ENCODE assay signal across 1 cellular context in genomic region chr6:142146828-142147662, GRCh38.
TF ChIP-seq lines count a peak whose summit lies in the region.

Gene NMBR, minus strand, starts transcription at chr6:142147122. Its CDS starts 58,464 bp downstream, at chr6:142088658.
Gene VTA1, plus strand, starts transcription at chr6:142147263. Its CDS starts 25 bp downstream, at chr6:142147288.

TF ChIP-seq in HepG2, 621 proteins besides CTCF, POLR2A, EP300 and RAD21 (continued from another document and continues in another):
- TF ChIP-seq PBX2 (CRISPR knock-in tag; IDR thresholded peaks at IDR 0.05) = no peak
- TF ChIP-seq RBM39 (IDR thresholded peaks at IDR 0.05; ENCODE audit: low read depth, low read length, poor library complexity, severe bottlenecking) = peak; percentile 63
- TF ChIP-seq ATF1 (CRISPR knock-in tag; IDR thresholded peaks at IDR 0.05) = peak; percentile 90
- no peak for TF ChIP-seq ZNF383 (CRISPR knock-in tag; IDR thresholded peaks at IDR 0.05; ENCODE audit: borderline replicate concordance)
- TF ChIP-seq ZNF547 (CRISPR knock-in tag; IDR thresholded peaks at IDR 0.05) = peak; percentile 90
- TF ChIP-seq ZNF333 (CRISPR knock-in tag; IDR thresholded peaks at IDR 0.05; ENCODE audit: borderline replicate concordance) = no peak; the same call in 1 of the 2 replicates
- TF ChIP-seq NR1H2 (CRISPR knock-in tag; IDR thresholded peaks at IDR 0.05; ENCODE audit: borderline replicate concordance, low read depth) = no peak
- no peak for TF ChIP-seq SNAI1 (CRISPR knock-in tag; IDR thresholded peaks at IDR 0.05; ENCODE audit: borderline replicate concordance)
- peak; percentile 82; the same call in 1 of the 2 replicates for TF ChIP-seq ARNT2 (CRISPR knock-in tag; IDR thresholded peaks at IDR 0.05; ENCODE audit: low read depth)
- no peak for TF ChIP-seq MLXIP (CRISPR knock-in tag; IDR thresholded peaks at IDR 0.05; ENCODE audit: borderline replicate concordance)
- peak; percentile 75; the same call in 1 of the 2 replicates for TF ChIP-seq GPN1 (CRISPR knock-in tag; IDR thresholded peaks at IDR 0.05; ENCODE audit: borderline replicate concordance)
- TF ChIP-seq PPARG (CRISPR knock-in tag; conservative IDR thresholded peaks at IDR 0.05) = peak; percentile 78
- TF ChIP-seq YY1 (IDR thresholded peaks at IDR 0.05; ENCODE audit: insufficient read depth, insufficient replicate concordance, low read depth, low read length) = peak; percentile 95
- peak; percentile 99 for TF ChIP-seq SALL1 (CRISPR knock-in tag; IDR thresholded peaks at IDR 0.05)
- no peak for TF ChIP-seq PREB (CRISPR knock-in tag; IDR thresholded peaks at IDR 0.05)
- no peak for TF ChIP-seq PHB2 (IDR thresholded peaks at IDR 0.05; ENCODE audit: partially characterized antibody)
- peak; percentile 88 for TF ChIP-seq RNF2 (conservative IDR thresholded peaks at IDR 0.05; ENCODE audit: low read depth)
- no peak for TF ChIP-seq AGO1 (IDR thresholded peaks at IDR 0.05; ENCODE audit: low read depth, low read length, poor library complexity, severe bottlenecking)
- TF ChIP-seq MLX (CRISPR knock-in tag; IDR thresholded peaks at IDR 0.05) = peak; percentile 78
- no peak for TF ChIP-seq CERS6 (CRISPR knock-in tag; IDR thresholded peaks at IDR 0.05)
- peak; percentile 97; the same call in 1 of the 2 replicates for TF ChIP-seq ZMAT3 (CRISPR knock-in tag; conservative IDR thresholded peaks at IDR 0.05)
- TF ChIP-seq MAFG (CRISPR knock-in tag; IDR thresholded peaks at IDR 0.05) = no peak
- peak; percentile 90; the same call in 1 of the 2 replicates for TF ChIP-seq ZNF44 (CRISPR knock-in tag; IDR thresholded peaks at IDR 0.05)
- peak; percentile 95 for TF ChIP-seq MYC (CRISPR knock-in tag; IDR thresholded peaks at IDR 0.05; ENCODE audit: borderline replicate concordance)
- peak; percentile 49; the same call in 1 of the 2 replicates for TF ChIP-seq SIX4 (CRISPR knock-in tag; IDR thresholded peaks at IDR 0.05)
- peak; percentile 95 for TF ChIP-seq MIXL1 (CRISPR knock-in tag; IDR thresholded peaks at IDR 0.05)
- peak; percentile 73 for TF ChIP-seq HMG20B (CRISPR knock-in tag; conservative IDR thresholded peaks at IDR 0.05)
- no peak for TF ChIP-seq ISX (CRISPR knock-in tag; conservative IDR thresholded peaks at IDR 0.05)
- TF ChIP-seq RELA (CRISPR knock-in tag; IDR thresholded peaks at IDR 0.05) = no peak
- TF ChIP-seq FOXC1 (CRISPR knock-in tag; IDR thresholded peaks at IDR 0.05; ENCODE audit: borderline replicate concordance) = peak; percentile 99
- peak; percentile 39; the same call in 1 of the 2 replicates for TF ChIP-seq PLSCR1 (CRISPR knock-in tag; IDR thresholded peaks at IDR 0.05; ENCODE audit: borderline replicate concordance)
- peak; percentile 74 for TF ChIP-seq HOXA5 (CRISPR knock-in tag; IDR thresholded peaks at IDR 0.05)
- TF ChIP-seq ZNF562 (CRISPR knock-in tag; IDR thresholded peaks at IDR 0.05; ENCODE audit: borderline replicate concordance) = no peak
- peak; percentile 93 for TF ChIP-seq GATAD2A (CRISPR knock-in tag; IDR thresholded peaks at IDR 0.05)
- TF ChIP-seq RERE (CRISPR knock-in tag; IDR thresholded peaks at IDR 0.05; ENCODE audit: low read depth) = no peak
- TF ChIP-seq NAIF1 (CRISPR knock-in tag; IDR thresholded peaks at IDR 0.05; ENCODE audit: borderline replicate concordance) = peak; percentile 87
- TF ChIP-seq IKZF5 (CRISPR knock-in tag; IDR thresholded peaks at IDR 0.05) = peak; percentile 99
- no peak for TF ChIP-seq ZNF550 (CRISPR knock-in tag; IDR thresholded peaks at IDR 0.05; ENCODE audit: borderline replicate concordance)
- peak; percentile 82; the same call in 1 of the 2 replicates for TF ChIP-seq U2AF2 (IDR thresholded peaks at IDR 0.05; ENCODE audit: low read depth, low read length)
- no peak; the same call in 1 of the 2 replicates for TF ChIP-seq ZNF275 (CRISPR knock-in tag; IDR thresholded peaks at IDR 0.05; ENCODE audit: borderline replicate concordance)
- TF ChIP-seq ARID4A (CRISPR knock-in tag; IDR thresholded peaks at IDR 0.05; ENCODE audit: borderline replicate concordance) = peak; percentile 100
- peak; percentile 99 for TF ChIP-seq GATAD1 (CRISPR knock-in tag; IDR thresholded peaks at IDR 0.05)
